ENCODE assay signal across 8 cellular contexts in the genomic region with DNA sequence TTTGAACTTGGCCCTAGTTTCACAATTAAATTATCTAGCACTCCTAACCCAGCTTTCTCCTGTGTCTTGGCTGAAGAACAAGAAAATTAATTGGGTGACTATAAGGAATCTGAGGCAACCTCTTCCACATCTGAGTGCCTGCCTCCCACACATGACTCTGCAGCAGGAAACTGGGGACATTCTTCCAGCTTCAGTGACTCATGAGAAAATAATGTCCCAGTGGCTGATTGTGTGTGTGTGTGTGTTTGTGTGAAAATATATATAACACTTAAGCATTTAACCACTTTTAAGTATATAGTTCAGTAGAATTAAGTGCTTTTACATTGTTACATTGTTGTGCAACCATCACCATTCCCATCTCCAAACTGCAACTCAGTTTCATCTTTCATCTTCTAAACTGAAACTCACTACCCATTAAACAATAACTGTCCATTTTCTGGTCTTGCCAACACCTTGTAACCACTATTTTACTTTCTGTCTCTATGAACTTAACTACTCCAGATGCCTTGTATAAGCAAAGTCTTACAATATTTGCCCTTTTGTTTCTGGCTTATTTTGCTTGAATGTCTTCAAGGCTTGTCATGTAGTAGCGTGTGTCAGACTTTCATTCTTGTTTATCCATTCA. TPM values are rescaled to one million over a fixed set of nuclear protein-coding genes. Genes with fewer than 3 reads are reported as not detected.
A peak's percentile ranks its signal among the peaks of the same experiment; 100 is the strongest.
DNase-seq lines count a peak whose midpoint lies in the region; ATAC-seq and TF ChIP-seq lines count a peak whose summit lies in the region.

No MANE protein-coding gene starts in this region.

- DNase-seq in GM04503 (ENCODE audit: low read depth) (peak; percentile 87), SK-MEL-5 (ENCODE audit: low read depth, low spot score) (peak; percentile 65), foreskin keratinocyte (peak in 1 of 2 donors; percentile 69), sciatic nerve (ENCODE audit: low spot score) (no peak), activated T-cell treated with anti-CD3 and anti-CD28 coated beads for 4 hours (no peak)

- ATAC-seq in foreskin keratinocyte (peak; percentile 60), sciatic nerve (peak; percentile 81), GM19395 (IDR thresholded peaks at IDR 0.05; ENCODE audit: unreplicated experiment) (no peak), HG02973 (IDR thresholded peaks at IDR 0.05; ENCODE audit: unreplicated experiment) (no peak), HG03457 (IDR thresholded peaks at IDR 0.05; ENCODE audit: unreplicated experiment) (no peak)

- no peak overlapping the region for H3K27ac ChIP-seq in foreskin keratinocyte

- H3K4me1 ChIP-seq in foreskin keratinocyte: peaks cover 7% of the 10 kb centered on the region

- intact Hi-C loops in sciatic nerve (cut with DNase I): no loop called here

- in situ Hi-C loops in SK-MEL-5 (cut with HindIII; ENCODE audit: low pct_unique_long_range_greater_than_20kb, low sequenced_read_pairs): no loop called here

- no peak for TF ChIP-seq CTCF in foreskin keratinocyte (conservative IDR thresholded peaks at IDR 0.05)

- no peaks in the 10 kb centered on the region for H3K27me3 ChIP-seq in foreskin keratinocyte

RNA-seq across cellular contexts. Expression of gene TRIM38, which starts 8.7 kb away (rescaled TPM):
- 15.0 and 15.7 TPM in 2 replicates for total RNA-seq in SK-MEL-5 (2014; rRNA removed; shearing (Covaris generic))
- polyA plus RNA-seq in SK-MEL-5 (2015; cell fraction: cytosol; rRNA removed): 9.9 and 11.6 TPM in 2 replicates
- 27.0 and 33.1 TPM in 2 replicates for polyA plus RNA-seq in SK-MEL-5 (2015; cell fraction: nucleus; rRNA removed)
- total RNA-seq in foreskin keratinocyte (6.6 and 8.6 TPM in 2 replicates), sciatic nerve (15.6 TPM)
- 2.9 and 3.0 TPM in 2 replicates for polyA plus RNA-seq in foreskin keratinocyte

RNA-seq across cellular contexts. Expression of gene SLC17A2, which starts 40.8 kb away (rescaled TPM):
- not detected in 2 replicates for total RNA-seq in SK-MEL-5 (2014; rRNA removed; shearing (Covaris generic))
- not detected in 2 replicates for polyA plus RNA-seq in SK-MEL-5 (2015; cell fraction: cytosol; rRNA removed)
- not detected in 2 replicates for polyA plus RNA-seq in SK-MEL-5 (2015; cell fraction: nucleus; rRNA removed)
- total RNA-seq in foreskin keratinocyte: not detected in 2 replicates
- polyA plus RNA-seq in foreskin keratinocyte: not detected in 2 replicates
- not detected for total RNA-seq in sciatic nerve

Comparison
In these comparisons a context has a peak if more than half of its experiments do, and no peak if none do; other contexts are left out.
1. DNase-seq: peak in GM04503 (single experiment) and SK-MEL-5 (single experiment); none in sciatic nerve (single experiment) and activated T-cell treated with anti-CD3 and anti-CD28 coated beads for 4 hours (single experiment).
2. ATAC-seq: peak in foreskin keratinocyte (single experiment) and sciatic nerve (single experiment); none in GM19395 (single experiment), HG02973 (single experiment) and HG03457 (single experiment).